1 cellular context compared by ENCODE assay signal in the genomic region with DNA sequence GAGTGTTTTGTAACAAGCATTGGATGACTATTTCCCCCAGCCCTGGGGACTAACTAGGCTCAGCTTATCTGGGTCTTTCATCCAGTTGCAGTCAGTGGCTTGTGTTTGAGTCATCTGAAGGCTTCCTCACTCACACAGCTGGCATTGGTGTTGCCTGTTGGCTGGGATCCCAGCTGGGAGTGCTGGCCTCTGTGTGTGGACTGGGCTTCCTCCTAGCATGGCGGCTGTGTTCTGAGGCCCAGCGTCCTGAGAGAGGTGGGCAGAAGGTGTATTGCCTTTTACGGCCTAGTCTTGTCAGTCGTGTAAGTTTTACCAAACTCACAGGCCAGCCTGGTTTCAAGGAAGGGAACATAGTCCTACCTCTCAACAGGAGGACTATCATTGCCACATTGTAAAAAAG.
TF ChIP-seq lines count a peak whose summit lies in the region.

No MANE protein-coding gene starts in this region.

TF ChIP-seq in IMR-90, 13 proteins besides CTCF, POLR2A, EP300 and RAD21:
- no peak for TF ChIP-seq RCOR1 (IDR thresholded peaks at IDR 0.05; ENCODE audit: insufficient replicate concordance, low read length)
- TF ChIP-seq, protein P1, sequence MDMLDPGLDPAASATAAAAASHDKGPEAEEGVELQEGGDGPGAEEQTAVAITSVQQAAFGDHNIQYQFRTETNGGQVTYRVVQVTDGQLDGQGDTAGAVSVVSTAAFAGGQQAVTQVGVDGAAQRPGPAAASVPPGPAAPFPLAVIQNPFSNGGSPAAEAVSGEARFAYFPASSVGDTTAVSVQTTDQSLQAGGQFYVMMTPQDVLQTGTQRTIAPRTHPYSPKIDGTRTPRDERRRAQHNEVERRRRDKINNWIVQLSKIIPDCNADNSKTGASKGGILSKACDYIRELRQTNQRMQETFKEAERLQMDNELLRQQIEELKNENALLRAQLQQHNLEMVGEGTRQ (IDR thresholded peaks at IDR 0.05; ENCODE audit: low read depth, low read length), result no peak
- TF ChIP-seq MAFK (IDR thresholded peaks at IDR 0.05; ENCODE audit: low read depth, low read length), result no peak
- no peak for TF ChIP-seq BHLHE40 (IDR thresholded peaks at IDR 0.05; ENCODE audit: low read depth, low read length)
- TF ChIP-seq RFX5 (IDR thresholded peaks at IDR 0.05; ENCODE audit: low read depth, low read length), result no peak
- TF ChIP-seq CEBPB (IDR thresholded peaks at IDR 0.05; ENCODE audit: low read depth, low read length), result no peak
- TF ChIP-seq MAZ (IDR thresholded peaks at IDR 0.05; ENCODE audit: borderline replicate concordance, low read depth, low read length), result no peak
- TF ChIP-seq FOS (IDR thresholded peaks at IDR 0.05; ENCODE audit: low read depth, low read length), result no peak
